ENCODE assay signal across 8 cellular contexts in the genomic region with DNA sequence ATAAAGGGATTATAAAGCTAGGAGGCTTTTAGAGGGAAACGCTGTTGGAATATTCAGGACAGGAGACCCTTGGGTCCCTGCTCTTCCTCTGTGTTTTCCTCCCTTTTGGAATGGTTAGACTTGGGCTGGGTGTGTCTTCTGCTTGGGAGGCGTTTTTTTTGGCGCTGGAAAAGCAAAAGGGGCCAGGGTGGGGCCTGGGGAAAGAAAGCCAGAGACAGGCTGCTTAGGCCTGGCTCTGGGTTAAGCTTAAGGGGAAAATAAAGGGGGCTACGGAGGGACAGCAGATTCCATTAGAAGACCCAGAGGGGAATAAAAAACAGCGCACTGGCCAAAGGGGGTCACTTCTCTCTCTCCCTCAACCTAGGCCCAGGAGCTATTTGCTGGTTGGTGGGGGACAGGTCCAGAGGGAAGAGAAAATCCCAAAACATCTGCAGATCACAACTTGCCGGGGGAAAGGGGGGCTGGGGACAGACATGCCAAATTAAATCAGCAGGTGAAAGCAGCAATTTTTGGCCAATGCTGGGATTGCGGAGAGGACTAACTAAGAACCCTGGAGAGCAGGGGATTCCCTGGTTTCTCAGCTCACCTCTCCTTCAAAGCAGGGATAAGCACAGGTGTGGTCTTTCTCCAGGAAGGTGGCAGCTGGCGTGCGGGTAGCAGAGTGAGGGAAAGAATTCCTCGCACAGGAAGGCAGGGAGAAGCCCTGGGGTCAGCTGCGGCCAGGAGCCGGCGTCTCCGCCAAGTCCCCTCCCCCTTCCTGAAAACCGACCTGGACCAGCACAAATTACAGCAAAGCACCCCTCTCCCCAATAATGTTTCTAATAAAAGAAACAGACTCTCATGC.
A peak's percentile ranks its signal among the peaks of the same experiment; 100 is the strongest.
DNase-seq lines count a peak whose midpoint lies in the region; ATAC-seq and TF ChIP-seq lines count a peak whose summit lies in the region.

No MANE protein-coding gene starts in this region.

- peak; percentile 47 for DNase-seq in NCI-H2107 treated with DMSO at 0.1 percent for 48 hours (lab: John Stamatoyannopoulos, UW; ENCODE audit: unreplicated experiment)
- DNase-seq in NCI-H2107 (lab: John Stamatoyannopoulos, UW), result no peak
- no peak for DNase-seq in fibroblast of the aortic adventitia (ENCODE audit: low read depth)
- no peak for DNase-seq in neural crest cell (ENCODE audit: low read depth, low spot score)
- DNase-seq in inferior parietal cortex (ENCODE audit: extremely low spot score), result no peak
- no peak for DNase-seq in middle frontal gyrus (ENCODE audit: extremely low spot score, low spot score)

- H3K9me3 Mint-ChIP-seq in neural crest cell, result no peaks in the 10 kb centered on the region

- no peaks in the 10 kb centered on the region for H3K27me3 ChIP-seq in SU-DHL-6 (ENCODE audit: low read length)

- H3K9me3 ChIP-seq in SU-DHL-6 (ENCODE audit: insufficient read depth, low read length), result no peaks in the 10 kb centered on the region

- H2AFZ ChIP-seq in SU-DHL-6 (ENCODE audit: low read depth, low read length, severe bottlenecking), result no peak overlapping the region

- no peaks in the 10 kb centered on the region for H4K20me1 ChIP-seq in SU-DHL-6 (ENCODE audit: low read depth, low read length)

- H3K36me3 ChIP-seq in SU-DHL-6 (ENCODE audit: low read length), result no peaks in the 10 kb centered on the region

- no peak overlapping the region for H3K9ac ChIP-seq in SU-DHL-6 (ENCODE audit: low read length)

- peak overlapping the region; percentile 91 for H3K4me3 Mint-ChIP-seq in neural crest cell

- no peaks in the 10 kb centered on the region for H3K79me2 ChIP-seq in SU-DHL-6 (ENCODE audit: insufficient read depth, low read length)

- TF ChIP-seq CTCF in SU-DHL-6 (IDR thresholded peaks at IDR 0.05; ENCODE audit: insufficient read depth, low read length, poor library complexity, severe bottlenecking) (no peak), fibroblast of the aortic adventitia (IDR thresholded peaks at IDR 0.05; ENCODE audit: insufficient read depth, low read length) (no peak), neural crest cell (conservative IDR thresholded peaks at IDR 0.05) (no peak)

- H3K4me1 Mint-ChIP-seq in neural crest cell, result peaks cover 25% of the 10 kb centered on the region

- H3K4me2 ChIP-seq in SU-DHL-6 (ENCODE audit: low read depth, low read length, poor library complexity, severe bottlenecking), result peak overlapping the region; percentile 81

- no peak overlapping the region for H3K27ac ChIP-seq in SU-DHL-6 (ENCODE audit: low read depth, low read length)

- peaks cover 29% of the 10 kb centered on the region for H3K27me3 Mint-ChIP-seq in neural crest cell (ENCODE audit: low read depth)

- H3K4me3 ChIP-seq in SU-DHL-6 (ENCODE audit: insufficient read depth, low read length, poor library complexity, severe bottlenecking) (no peak overlapping the region), fibroblast of the aortic adventitia (ENCODE audit: low read depth, low read length) (peak overlapping the region; percentile 81)

- no peaks in the 10 kb centered on the region for H3K9me2 ChIP-seq in SU-DHL-6 (replicated peaks; ENCODE audit: insufficient read depth, low read length)

- peak overlapping the region; percentile 63 for H3K27ac Mint-ChIP-seq in neural crest cell (ENCODE audit: unreplicated experiment)

- no peaks in the 10 kb centered on the region for H3F3A ChIP-seq in SU-DHL-6 (ENCODE audit: insufficient read depth)

- ATAC-seq in GM21737 (IDR thresholded peaks at IDR 0.05; ENCODE audit: unreplicated experiment), result no peak

- H3K36me3 Mint-ChIP-seq in neural crest cell (ENCODE audit: low read depth), result no peaks in the 10 kb centered on the region
